Comparison of ENCODE assay signal across 1 cellular context in the genomic region with DNA sequence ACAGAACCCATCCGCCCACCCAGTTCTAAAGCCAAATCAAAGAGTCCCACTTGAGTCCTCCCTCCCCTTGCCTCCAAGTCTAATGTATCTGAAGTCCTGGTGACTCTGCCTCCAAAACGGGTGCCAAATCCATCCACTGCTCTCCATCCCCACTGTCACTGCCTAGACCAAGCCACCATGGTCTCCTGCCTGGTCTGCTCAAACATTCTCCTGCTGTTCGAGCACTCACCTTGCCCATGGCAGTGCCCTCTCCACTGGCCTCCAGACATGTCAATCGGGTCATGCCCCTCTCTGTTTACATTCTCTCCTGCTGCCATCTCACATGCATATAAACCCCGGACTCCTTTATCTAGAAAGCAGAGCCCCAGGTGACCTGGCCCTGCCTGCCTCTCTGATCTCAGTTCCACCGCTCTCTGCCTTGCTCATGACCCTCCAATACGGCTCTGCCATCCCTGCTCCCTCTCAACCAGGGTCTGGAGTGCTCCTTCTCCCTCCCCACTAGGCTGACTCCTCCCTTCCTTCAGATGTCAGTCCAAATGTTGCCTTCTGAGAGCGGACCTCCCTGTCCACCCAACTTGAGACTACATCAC.
TF ChIP-seq lines count a peak whose summit lies in the region.

No MANE protein-coding gene starts in this region.

TF ChIP-seq in H1, 55 proteins besides CTCF, POLR2A, EP300 and RAD21:
- TF ChIP-seq SIRT6 (IDR thresholded peaks at IDR 0.05; ENCODE audit: low read length), result no peak
- no peak for TF ChIP-seq POLR2AphosphoS5 (IDR thresholded peaks at IDR 0.05; ENCODE audit: low read depth, low read length)
- no peak for TF ChIP-seq BCL11A (IDR thresholded peaks at IDR 0.05; ENCODE audit: low read depth in 2 of 2, low read length in 2 of 2)
- TF ChIP-seq JUN (IDR thresholded peaks at IDR 0.05; ENCODE audit: low read depth, low read length), result no peak
- TF ChIP-seq TAF1 (IDR thresholded peaks at IDR 0.05; ENCODE audit: low read depth, low read length), result no peak
- TF ChIP-seq EZH2 (IDR thresholded peaks at IDR 0.05; ENCODE audit: low read depth, low read length, severe bottlenecking), result no peak
